ENCODE assay signal across 9 cellular contexts in the genomic region with DNA sequence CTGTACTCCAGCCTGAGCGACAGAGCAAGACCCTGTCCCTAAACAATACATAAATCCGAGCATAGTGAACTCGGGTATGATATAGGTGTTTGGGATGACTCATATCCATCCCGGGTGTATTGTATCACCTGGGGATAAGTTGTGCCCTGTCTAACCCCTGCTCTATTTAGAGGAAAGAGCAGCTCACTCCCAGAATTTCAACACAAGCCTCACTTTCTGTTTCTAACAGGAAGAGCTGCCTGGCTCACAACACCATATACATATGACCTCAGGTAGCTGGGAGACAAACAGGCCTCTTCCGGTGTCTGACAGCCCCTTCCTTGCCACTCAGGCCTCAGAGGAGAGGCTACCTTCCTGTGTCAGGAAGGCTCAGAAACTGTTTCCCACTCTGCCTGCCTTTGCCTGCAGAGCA. TPM values are rescaled to one million over a fixed set of nuclear protein-coding genes. Genes with fewer than 3 reads are reported as not detected.
DNase-seq lines count a peak whose midpoint lies in the region; ATAC-seq and TF ChIP-seq lines count a peak whose summit lies in the region.
"Had no signal": no experiment of that assay in that cellular context is flagged by ENCODE, and none has a peak within 500 bp of the region (broad histone marks: within the 10 kb centered on the region; RNA-seq: fewer than 3 reads in every experiment).

No MANE protein-coding gene starts in this region.

- H3K27me3 Mint-ChIP-seq in activated CD4-positive, alpha-beta T cell treated with anti-CD3 and anti-CD28 coated beads, Interleukin-2, amount 10 ng/mL, durations not matched to agents 7 days and 5 days: no peaks in the 10 kb centered on the region
- H3K27me3 Mint-ChIP-seq in stimulated activated naive CD8-positive, alpha-beta T cell treated with anti-CD3 and anti-CD28 coated beads, Interleukin-15, Interleukin-2, amounts not matched to agents 100 ng/mL and 50 ng/mL, for 24 hours: no peaks in the 10 kb centered on the region

- POLR2A ChIA-PET in activated CD4-positive, alpha-beta T cell treated with anti-CD3 and anti-CD28 coated beads, Interleukin-2, amount 10 ng/mL, durations not matched to agents 7 days and 5 days (lab: Charles Lee): interaction anchor here (0.6 to 0.7 kb wide), 3 partner anchors 31 to 140 kb away, joined by 3 to 10 read pairs (median 3); no protein-coding TSS in a partner anchor

- H3K27me3 ChIP-seq in gastroesophageal sphincter: no peaks in the 10 kb centered on the region
- H3K27me3 ChIP-seq: SJSA1 had no signal

- H3K4me3 Mint-ChIP-seq in activated CD4-positive, alpha-beta T cell treated with anti-CD3 and anti-CD28 coated beads, Interleukin-2, amount 10 ng/mL, durations not matched to agents 7 days and 5 days: peak overlapping the region; percentile 58
- H3K4me3 Mint-ChIP-seq in stimulated activated naive CD8-positive, alpha-beta T cell treated with anti-CD3 and anti-CD28 coated beads, Interleukin-15, Interleukin-2, amounts not matched to agents 100 ng/mL and 50 ng/mL, for 24 hours: no peak overlapping the region

- peaks cover 0 to 75% (median 21%) of the 10 kb centered on the region in 3 donors for H3K4me1 ChIP-seq in gastroesophageal sphincter

- no peaks in the 10 kb centered on the region for H3K9me3 Mint-ChIP-seq in activated CD4-positive, alpha-beta T cell treated with anti-CD3 and anti-CD28 coated beads, Interleukin-2, amount 10 ng/mL, durations not matched to agents 7 days and 5 days
- H3K9me3 Mint-ChIP-seq in stimulated activated naive CD8-positive, alpha-beta T cell treated with anti-CD3 and anti-CD28 coated beads, Interleukin-15, Interleukin-2, amounts not matched to agents 100 ng/mL and 50 ng/mL, for 24 hours: no peaks in the 10 kb centered on the region

- H3K4me3 ChIP-seq in gastroesophageal sphincter: no peak overlapping the region
- H3K4me3 ChIP-seq: SJSA1 had no signal

- no peak for TF ChIP-seq POLR2A in gastroesophageal sphincter (IDR thresholded peaks at IDR 0.05)

- CTCF ChIA-PET in activated CD4-positive, alpha-beta T cell treated with anti-CD3 and anti-CD28 coated beads, Interleukin-2, amount 10 ng/mL, durations not matched to agents 7 days and 5 days (lab: Charles Lee): interaction anchor here (0.6 to 2.4 kb wide), 7 partner anchors 9 to 147 kb away, joined by 3 to 14 read pairs (median 4); a partner anchor contains a TSS

- ATAC-seq in GM18517 (IDR thresholded peaks at IDR 0.05; ENCODE audit: unreplicated experiment) (peak; percentile 52), HG03280 (IDR thresholded peaks at IDR 0.05; ENCODE audit: unreplicated experiment) (peak; percentile 52), gastroesophageal sphincter (no peak), GM18861 (IDR thresholded peaks at IDR 0.05; ENCODE audit: unreplicated experiment) (no peak)

- peak overlapping the region in 3 of 4 donors; percentile 74 to 76 (median 75) for H3K27ac ChIP-seq in gastroesophageal sphincter
- H3K27ac ChIP-seq: SJSA1 had no signal

- no peak for TF ChIP-seq CTCF in gastroesophageal sphincter (IDR thresholded peaks at IDR 0.05)

- 44 to 51% methylated on average over 4 of the region's 5 CpGs for WGBS in gastroesophageal sphincter (ENCODE audit: low coverage in 1 of 2), 2 donors

- H3K27ac Mint-ChIP-seq in activated CD4-positive, alpha-beta T cell treated with anti-CD3 and anti-CD28 coated beads, Interleukin-2, amount 10 ng/mL, durations not matched to agents 7 days and 5 days: peak overlapping the region; percentile 97
- peak overlapping the region; percentile 74 for H3K27ac Mint-ChIP-seq in stimulated activated naive CD8-positive, alpha-beta T cell treated with anti-CD3 and anti-CD28 coated beads, Interleukin-15, Interleukin-2, amounts not matched to agents 100 ng/mL and 50 ng/mL, for 24 hours

- peaks cover 41% of the 10 kb centered on the region for H3K4me1 Mint-ChIP-seq in activated CD4-positive, alpha-beta T cell treated with anti-CD3 and anti-CD28 coated beads, Interleukin-2, amount 10 ng/mL, durations not matched to agents 7 days and 5 days
- H3K4me1 Mint-ChIP-seq in stimulated activated naive CD8-positive, alpha-beta T cell treated with anti-CD3 and anti-CD28 coated beads, Interleukin-15, Interleukin-2, amounts not matched to agents 100 ng/mL and 50 ng/mL, for 24 hours (ENCODE audit: low read depth): peaks cover 25% of the 10 kb centered on the region

- TF ChIP-seq EP300 in gastroesophageal sphincter (IDR thresholded peaks at IDR 0.05): no peak

- peaks cover 8% of the 10 kb centered on the region for H3K36me3 Mint-ChIP-seq in activated CD4-positive, alpha-beta T cell treated with anti-CD3 and anti-CD28 coated beads, Interleukin-2, amount 10 ng/mL, durations not matched to agents 7 days and 5 days (ENCODE audit: low read depth)
- H3K36me3 Mint-ChIP-seq in stimulated activated naive CD8-positive, alpha-beta T cell treated with anti-CD3 and anti-CD28 coated beads, Interleukin-15, Interleukin-2, amounts not matched to agents 100 ng/mL and 50 ng/mL, for 24 hours (ENCODE audit: low read depth): peaks cover 15% of the 10 kb centered on the region

- DNase-seq in activated CD4-positive, alpha-beta T cell treated with anti-CD3 and anti-CD28 coated beads, Interleukin-2, amount 10 ng/mL, durations not matched to agents 7 days and 5 days: peak; percentile 77
- DNase-seq in midbrain (lab: John Stamatoyannopoulos, UW) (no peak), SW 1271 (lab: John Stamatoyannopoulos, UW) (no peak)

- no peaks in the 10 kb centered on the region for H3K36me3 ChIP-seq in gastroesophageal sphincter

- no peaks in the 10 kb centered on the region for H3K9me3 ChIP-seq in gastroesophageal sphincter
- H3K9me3 ChIP-seq: SJSA1 had no signal

RNA-seq across cellular contexts. Expression of a gene that starts 9.9 kb away (rescaled TPM):
- total RNA-seq in activated CD4-positive, alpha-beta T cell treated with anti-CD3 and anti-CD28 coated beads, Interleukin-2, amount 10 ng/mL, durations not matched to agents 7 days and 5 days: 10 to 100 TPM; 27.6 to 30.7 TPM
- total RNA-seq in gastroesophageal sphincter: 100 to 1,000 TPM in 1 of 4 donors, 10 to 100 TPM in 3; 46.9 to 132 (median 48.1) TPM

RNA-seq across cellular contexts. Expression of a gene that starts 47.0 kb away (rescaled TPM):
- total RNA-seq in activated CD4-positive, alpha-beta T cell treated with anti-CD3 and anti-CD28 coated beads, Interleukin-2, amount 10 ng/mL, durations not matched to agents 7 days and 5 days: 100 to 1,000 TPM; 444 to 449 TPM
- 100 to 1,000 TPM; 336 to 538 (median 412) TPM for total RNA-seq in gastroesophageal sphincter

RNA-seq across cellular contexts. Expression of a gene that starts 52.1 kb away (rescaled TPM):
- total RNA-seq in activated CD4-positive, alpha-beta T cell treated with anti-CD3 and anti-CD28 coated beads, Interleukin-2, amount 10 ng/mL, durations not matched to agents 7 days and 5 days: 10 to 100 TPM; 26.7 to 27.4 TPM
- 10 to 100 TPM; 21.3 to 66.6 (median 40.9) TPM for total RNA-seq in gastroesophageal sphincter

RNA-seq across cellular contexts. Expression of a gene that starts 57.2 kb away (rescaled TPM):
- total RNA-seq in activated CD4-positive, alpha-beta T cell treated with anti-CD3 and anti-CD28 coated beads, Interleukin-2, amount 10 ng/mL, durations not matched to agents 7 days and 5 days: under 1 TPM in 1 of 2 experiments, not detected in 1; 0.23 TPM
- total RNA-seq in gastroesophageal sphincter: under 1 TPM in 2 of 4 donors, not detected in 2; 0.31 to 0.40 TPM
- total RNA-seq: SJSA1 had no signal

RNA-seq across cellular contexts. Expression of a gene that starts 57.3 kb away (rescaled TPM):
- total RNA-seq in activated CD4-positive, alpha-beta T cell treated with anti-CD3 and anti-CD28 coated beads, Interleukin-2, amount 10 ng/mL, durations not matched to agents 7 days and 5 days: 10 to 100 TPM; 58.5 to 66.3 TPM
- 10 to 100 TPM; 41.4 to 79.5 (median 72.0) TPM for total RNA-seq in gastroesophageal sphincter

Comparison
In these comparisons a context has a peak if more than half of its experiments do, and no peak if none do; other contexts are left out.
1. ATAC-seq: peak in GM18517 (single experiment) and HG03280 (single experiment); none in gastroesophageal sphincter (single experiment) and GM18861 (single experiment).